In the genomic region with DNA sequence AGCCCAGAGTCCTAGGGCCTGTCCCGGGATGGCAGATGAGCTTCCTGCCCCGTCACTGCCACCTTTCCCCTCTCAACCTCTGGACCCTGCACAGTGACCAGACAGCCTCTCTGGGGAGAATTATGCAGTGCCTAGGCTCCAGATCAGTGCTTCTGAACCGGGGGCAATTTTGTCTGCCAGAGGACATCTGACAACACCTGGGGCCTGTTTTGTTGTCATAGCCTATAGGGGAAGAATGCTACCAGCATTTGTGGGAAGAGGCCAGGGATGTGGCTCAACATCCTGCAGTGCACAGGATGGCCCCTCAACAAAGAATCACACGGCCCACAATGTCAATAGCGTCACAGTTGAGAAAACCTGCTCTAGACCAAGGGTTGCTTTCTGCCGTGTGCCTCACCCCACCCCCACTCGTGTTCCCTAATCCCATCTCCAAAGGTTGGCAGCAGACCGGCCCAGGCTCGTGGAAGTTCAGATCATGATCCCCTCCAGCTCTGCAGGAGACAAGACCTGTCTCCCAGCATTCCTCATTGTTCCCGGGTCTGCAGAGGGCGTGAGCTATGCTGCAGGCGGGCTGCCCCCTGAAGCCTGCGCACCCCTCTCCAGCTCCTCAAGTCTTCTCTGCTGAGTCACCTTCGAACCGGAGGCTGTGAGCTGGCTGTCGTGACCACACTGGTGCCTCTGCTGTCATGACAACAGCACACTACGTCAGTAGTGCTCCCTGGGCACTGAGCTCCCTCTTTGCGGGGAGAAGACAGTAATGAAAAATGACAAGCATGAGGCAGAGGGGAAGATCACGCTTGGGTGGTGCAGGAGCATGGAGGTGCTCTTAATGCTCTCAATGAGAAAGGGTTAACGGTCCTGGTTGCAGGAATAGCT, we compare ENCODE assay signal across 1 cellular context.
TF ChIP-seq lines count a peak whose summit lies in the region.

No MANE protein-coding gene starts in this region.

TF ChIP-seq in HepG2, 621 proteins besides CTCF, POLR2A, EP300 and RAD21 (continued from another document and continues in another):
- TF ChIP-seq, protein P1, sequence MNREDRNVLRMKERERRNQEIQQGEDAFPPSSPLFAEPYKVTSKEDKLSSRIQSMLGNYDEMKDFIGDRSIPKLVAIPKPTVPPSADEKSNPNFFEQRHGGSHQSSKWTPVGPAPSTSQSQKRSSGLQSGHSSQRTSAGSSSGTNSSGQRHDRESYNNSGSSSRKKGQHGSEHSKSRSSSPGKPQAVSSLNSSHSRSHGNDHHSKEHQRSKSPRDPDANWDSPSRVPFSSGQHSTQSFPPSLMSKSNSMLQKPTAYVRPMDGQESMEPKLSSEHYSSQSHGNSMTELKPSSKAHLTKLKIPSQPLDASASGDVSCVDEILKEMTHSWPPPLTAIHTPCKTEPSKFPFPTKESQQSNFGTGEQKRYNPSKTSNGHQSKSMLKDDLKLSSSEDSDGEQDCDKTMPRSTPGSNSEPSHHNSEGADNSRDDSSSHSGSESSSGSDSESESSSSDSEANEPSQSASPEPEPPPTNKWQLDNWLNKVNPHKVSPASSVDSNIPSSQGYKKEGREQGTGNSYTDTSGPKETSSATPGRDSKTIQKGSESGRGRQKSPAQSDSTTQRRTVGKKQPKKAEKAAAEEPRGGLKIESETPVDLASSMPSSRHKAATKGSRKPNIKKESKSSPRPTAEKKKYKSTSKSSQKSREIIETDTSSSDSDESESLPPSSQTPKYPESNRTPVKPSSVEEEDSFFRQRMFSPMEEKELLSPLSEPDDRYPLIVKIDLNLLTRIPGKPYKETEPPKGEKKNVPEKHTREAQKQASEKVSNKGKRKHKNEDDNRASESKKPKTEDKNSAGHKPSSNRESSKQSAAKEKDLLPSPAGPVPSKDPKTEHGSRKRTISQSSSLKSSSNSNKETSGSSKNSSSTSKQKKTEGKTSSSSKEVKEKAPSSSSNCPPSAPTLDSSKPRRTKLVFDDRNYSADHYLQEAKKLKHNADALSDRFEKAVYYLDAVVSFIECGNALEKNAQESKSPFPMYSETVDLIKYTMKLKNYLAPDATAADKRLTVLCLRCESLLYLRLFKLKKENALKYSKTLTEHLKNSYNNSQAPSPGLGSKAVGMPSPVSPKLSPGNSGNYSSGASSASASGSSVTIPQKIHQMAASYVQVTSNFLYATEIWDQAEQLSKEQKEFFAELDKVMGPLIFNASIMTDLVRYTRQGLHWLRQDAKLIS (CRISPR knock-in tag; IDR thresholded peaks at IDR 0.05), result no peak; the same call in 1 of the 2 replicates
- TF ChIP-seq ATF7 (IDR thresholded peaks at IDR 0.05) (no peak), ATF7 (CRISPR knock-in tag; IDR thresholded peaks at IDR 0.05) (no peak), ZNF530 (CRISPR knock-in tag; IDR thresholded peaks at IDR 0.05; ENCODE audit: low read depth) (no peak), XBP1 (CRISPR knock-in tag; IDR thresholded peaks at IDR 0.05) (no peak), ZNF556 (CRISPR knock-in tag; IDR thresholded peaks at IDR 0.05; ENCODE audit: borderline replicate concordance) (peak; percentile 54; the same call in 1 of the 2 replicates), RBM39 (IDR thresholded peaks at IDR 0.05; ENCODE audit: low read depth, low read length, poor library complexity, severe bottlenecking) (no peak), CHCHD3 (CRISPR knock-in tag; IDR thresholded peaks at IDR 0.05) (no peak), NR2C2 (CRISPR knock-in tag; IDR thresholded peaks at IDR 0.05; ENCODE audit: borderline replicate concordance) (peak; percentile 45; the same call in 1 of the 2 replicates), ZBTB38 (CRISPR knock-in tag; IDR thresholded peaks at IDR 0.05) (no peak), ZSCAN21 (CRISPR knock-in tag; IDR thresholded peaks at IDR 0.05; ENCODE audit: borderline replicate concordance) (peak; percentile 39), ZNF337 (CRISPR knock-in tag; IDR thresholded peaks at IDR 0.05; ENCODE audit: borderline replicate concordance, low read depth) (no peak), RCOR2 (CRISPR knock-in tag; IDR thresholded peaks at IDR 0.05) (no peak), PAF1 (CRISPR knock-in tag; IDR thresholded peaks at IDR 0.05) (peak; percentile 32; the same call in 1 of the 2 replicates)
- TF ChIP-seq, protein P2, sequence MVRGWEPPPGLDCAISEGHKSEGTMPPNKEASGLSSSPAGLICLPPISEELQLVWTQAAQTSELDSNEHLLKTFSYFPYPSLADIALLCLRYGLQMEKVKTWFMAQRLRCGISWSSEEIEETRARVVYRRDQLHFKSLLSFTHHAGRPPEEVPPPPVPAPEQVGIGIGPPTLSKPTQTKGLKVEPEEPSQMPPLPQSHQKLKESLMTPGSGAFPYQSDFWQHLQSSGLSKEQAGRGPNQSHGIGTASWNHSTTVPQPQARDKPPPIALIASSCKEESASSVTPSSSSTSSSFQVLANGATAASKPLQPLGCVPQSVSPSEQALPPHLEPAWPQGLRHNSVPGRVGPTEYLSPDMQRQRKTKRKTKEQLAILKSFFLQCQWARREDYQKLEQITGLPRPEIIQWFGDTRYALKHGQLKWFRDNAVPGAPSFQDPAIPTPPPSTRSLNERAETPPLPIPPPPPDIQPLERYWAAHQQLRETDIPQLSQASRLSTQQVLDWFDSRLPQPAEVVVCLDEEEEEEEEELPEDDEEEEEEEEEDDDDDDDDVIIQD (CRISPR knock-in tag; IDR thresholded peaks at IDR 0.05; ENCODE audit: low read depth), result peak; percentile 8; the same call in 1 of the 2 replicates
- TF ChIP-seq, protein P3, sequence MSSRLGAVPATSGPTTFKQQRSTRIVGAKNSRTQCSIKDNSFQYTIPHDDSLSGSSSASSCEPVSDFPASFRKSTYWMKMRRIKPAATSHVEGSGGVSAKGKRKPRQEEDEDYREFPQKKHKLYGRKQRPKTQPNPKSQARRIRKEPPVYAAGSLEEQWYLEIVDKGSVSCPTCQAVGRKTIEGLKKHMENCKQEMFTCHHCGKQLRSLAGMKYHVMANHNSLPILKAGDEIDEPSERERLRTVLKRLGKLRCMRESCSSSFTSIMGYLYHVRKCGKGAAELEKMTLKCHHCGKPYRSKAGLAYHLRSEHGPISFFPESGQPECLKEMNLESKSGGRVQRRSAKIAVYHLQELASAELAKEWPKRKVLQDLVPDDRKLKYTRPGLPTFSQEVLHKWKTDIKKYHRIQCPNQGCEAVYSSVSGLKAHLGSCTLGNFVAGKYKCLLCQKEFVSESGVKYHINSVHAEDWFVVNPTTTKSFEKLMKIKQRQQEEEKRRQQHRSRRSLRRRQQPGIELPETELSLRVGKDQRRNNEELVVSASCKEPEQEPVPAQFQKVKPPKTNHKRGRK (CRISPR knock-in tag; IDR thresholded peaks at IDR 0.05), result no peak
- TF ChIP-seq, protein P4, sequence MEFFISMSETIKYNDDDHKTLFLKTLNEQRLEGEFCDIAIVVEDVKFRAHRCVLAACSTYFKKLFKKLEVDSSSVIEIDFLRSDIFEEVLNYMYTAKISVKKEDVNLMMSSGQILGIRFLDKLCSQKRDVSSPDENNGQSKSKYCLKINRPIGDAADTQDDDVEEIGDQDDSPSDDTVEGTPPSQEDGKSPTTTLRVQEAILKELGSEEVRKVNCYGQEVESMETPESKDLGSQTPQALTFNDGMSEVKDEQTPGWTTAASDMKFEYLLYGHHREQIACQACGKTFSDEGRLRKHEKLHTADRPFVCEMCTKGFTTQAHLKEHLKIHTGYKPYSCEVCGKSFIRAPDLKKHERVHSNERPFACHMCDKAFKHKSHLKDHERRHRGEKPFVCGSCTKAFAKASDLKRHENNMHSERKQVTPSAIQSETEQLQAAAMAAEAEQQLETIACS (CRISPR knock-in tag; IDR thresholded peaks at IDR 0.05), result no peak
- TF ChIP-seq, protein P5, sequence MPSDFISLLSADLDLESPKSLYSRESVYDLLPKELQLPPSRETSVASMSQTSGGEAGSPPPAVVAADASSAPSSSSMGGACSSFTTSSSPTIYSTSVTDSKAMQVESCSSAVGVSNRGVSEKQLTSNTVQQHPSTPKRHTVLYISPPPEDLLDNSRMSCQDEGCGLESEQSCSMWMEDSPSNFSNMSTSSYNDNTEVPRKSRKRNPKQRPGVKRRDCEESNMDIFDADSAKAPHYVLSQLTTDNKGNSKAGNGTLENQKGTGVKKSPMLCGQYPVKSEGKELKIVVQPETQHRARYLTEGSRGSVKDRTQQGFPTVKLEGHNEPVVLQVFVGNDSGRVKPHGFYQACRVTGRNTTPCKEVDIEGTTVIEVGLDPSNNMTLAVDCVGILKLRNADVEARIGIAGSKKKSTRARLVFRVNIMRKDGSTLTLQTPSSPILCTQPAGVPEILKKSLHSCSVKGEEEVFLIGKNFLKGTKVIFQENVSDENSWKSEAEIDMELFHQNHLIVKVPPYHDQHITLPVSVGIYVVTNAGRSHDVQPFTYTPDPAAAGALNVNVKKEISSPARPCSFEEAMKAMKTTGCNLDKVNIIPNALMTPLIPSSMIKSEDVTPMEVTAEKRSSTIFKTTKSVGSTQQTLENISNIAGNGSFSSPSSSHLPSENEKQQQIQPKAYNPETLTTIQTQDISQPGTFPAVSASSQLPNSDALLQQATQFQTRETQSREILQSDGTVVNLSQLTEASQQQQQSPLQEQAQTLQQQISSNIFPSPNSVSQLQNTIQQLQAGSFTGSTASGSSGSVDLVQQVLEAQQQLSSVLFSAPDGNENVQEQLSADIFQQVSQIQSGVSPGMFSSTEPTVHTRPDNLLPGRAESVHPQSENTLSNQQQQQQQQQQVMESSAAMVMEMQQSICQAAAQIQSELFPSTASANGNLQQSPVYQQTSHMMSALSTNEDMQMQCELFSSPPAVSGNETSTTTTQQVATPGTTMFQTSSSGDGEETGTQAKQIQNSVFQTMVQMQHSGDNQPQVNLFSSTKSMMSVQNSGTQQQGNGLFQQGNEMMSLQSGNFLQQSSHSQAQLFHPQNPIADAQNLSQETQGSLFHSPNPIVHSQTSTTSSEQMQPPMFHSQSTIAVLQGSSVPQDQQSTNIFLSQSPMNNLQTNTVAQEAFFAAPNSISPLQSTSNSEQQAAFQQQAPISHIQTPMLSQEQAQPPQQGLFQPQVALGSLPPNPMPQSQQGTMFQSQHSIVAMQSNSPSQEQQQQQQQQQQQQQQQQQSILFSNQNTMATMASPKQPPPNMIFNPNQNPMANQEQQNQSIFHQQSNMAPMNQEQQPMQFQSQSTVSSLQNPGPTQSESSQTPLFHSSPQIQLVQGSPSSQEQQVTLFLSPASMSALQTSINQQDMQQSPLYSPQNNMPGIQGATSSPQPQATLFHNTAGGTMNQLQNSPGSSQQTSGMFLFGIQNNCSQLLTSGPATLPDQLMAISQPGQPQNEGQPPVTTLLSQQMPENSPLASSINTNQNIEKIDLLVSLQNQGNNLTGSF (CRISPR knock-in tag; IDR thresholded peaks at IDR 0.05), result 0 out of 2 replicates have a peak, but pooled peaks have one; percentile 48
- TF ChIP-seq, protein P6, sequence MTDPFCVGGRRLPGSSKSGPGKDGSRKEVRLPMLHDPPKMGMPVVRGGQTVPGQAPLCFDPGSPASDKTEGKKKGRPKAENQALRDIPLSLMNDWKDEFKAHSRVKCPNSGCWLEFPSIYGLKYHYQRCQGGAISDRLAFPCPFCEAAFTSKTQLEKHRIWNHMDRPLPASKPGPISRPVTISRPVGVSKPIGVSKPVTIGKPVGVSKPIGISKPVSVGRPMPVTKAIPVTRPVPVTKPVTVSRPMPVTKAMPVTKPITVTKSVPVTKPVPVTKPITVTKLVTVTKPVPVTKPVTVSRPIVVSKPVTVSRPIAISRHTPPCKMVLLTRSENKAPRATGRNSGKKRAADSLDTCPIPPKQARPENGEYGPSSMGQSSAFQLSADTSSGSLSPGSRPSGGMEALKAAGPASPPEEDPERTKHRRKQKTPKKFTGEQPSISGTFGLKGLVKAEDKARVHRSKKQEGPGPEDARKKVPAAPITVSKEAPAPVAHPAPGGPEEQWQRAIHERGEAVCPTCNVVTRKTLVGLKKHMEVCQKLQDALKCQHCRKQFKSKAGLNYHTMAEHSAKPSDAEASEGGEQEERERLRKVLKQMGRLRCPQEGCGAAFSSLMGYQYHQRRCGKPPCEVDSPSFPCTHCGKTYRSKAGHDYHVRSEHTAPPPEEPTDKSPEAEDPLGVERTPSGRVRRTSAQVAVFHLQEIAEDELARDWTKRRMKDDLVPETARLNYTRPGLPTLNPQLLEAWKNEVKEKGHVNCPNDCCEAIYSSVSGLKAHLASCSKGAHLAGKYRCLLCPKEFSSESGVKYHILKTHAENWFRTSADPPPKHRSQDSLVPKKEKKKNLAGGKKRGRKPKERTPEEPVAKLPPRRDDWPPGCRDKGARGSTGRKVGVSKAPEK (CRISPR knock-in tag; IDR thresholded peaks at IDR 0.05; ENCODE audit: borderline replicate concordance), result 0 out of 2 replicates have a peak, but pooled peaks have one; percentile 26
- TF ChIP-seq, protein P7, sequence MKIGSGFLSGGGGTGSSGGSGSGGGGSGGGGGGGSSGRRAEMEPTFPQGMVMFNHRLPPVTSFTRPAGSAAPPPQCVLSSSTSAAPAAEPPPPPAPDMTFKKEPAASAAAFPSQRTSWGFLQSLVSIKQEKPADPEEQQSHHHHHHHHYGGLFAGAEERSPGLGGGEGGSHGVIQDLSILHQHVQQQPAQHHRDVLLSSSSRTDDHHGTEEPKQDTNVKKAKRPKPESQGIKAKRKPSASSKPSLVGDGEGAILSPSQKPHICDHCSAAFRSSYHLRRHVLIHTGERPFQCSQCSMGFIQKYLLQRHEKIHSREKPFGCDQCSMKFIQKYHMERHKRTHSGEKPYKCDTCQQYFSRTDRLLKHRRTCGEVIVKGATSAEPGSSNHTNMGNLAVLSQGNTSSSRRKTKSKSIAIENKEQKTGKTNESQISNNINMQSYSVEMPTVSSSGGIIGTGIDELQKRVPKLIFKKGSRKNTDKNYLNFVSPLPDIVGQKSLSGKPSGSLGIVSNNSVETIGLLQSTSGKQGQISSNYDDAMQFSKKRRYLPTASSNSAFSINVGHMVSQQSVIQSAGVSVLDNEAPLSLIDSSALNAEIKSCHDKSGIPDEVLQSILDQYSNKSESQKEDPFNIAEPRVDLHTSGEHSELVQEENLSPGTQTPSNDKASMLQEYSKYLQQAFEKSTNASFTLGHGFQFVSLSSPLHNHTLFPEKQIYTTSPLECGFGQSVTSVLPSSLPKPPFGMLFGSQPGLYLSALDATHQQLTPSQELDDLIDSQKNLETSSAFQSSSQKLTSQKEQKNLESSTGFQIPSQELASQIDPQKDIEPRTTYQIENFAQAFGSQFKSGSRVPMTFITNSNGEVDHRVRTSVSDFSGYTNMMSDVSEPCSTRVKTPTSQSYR (CRISPR knock-in tag; IDR thresholded peaks at IDR 0.05; ENCODE audit: borderline replicate concordance), result peak; percentile 88
- TF ChIP-seq, protein P8, sequence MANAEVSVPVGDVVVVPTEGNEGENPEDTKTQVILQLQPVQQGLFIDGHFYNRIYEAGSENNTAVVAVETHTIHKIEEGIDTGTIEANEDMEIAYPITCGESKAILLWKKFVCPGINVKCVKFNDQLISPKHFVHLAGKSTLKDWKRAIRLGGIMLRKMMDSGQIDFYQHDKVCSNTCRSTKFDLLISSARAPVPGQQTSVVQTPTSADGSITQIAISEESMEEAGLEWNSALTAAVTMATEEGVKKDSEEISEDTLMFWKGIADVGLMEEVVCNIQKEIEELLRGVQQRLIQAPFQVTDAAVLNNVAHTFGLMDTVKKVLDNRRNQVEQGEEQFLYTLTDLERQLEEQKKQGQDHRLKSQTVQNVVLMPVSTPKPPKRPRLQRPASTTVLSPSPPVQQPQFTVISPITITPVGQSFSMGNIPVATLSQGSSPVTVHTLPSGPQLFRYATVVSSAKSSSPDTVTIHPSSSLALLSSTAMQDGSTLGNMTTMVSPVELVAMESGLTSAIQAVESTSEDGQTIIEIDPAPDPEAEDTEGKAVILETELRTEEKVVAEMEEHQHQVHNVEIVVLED (CRISPR knock-in tag; IDR thresholded peaks at IDR 0.05; ENCODE audit: borderline replicate concordance), result peak; percentile 37; the same call in 1 of the 2 replicates
